Comparison of ENCODE assay signal across 16 cellular contexts in genomic region chr17:43350888-43351361, GRCh38.
"Had no signal": no experiment of that assay in that cellular context is flagged by ENCODE, and none has a peak within 500 bp of the region (broad histone marks: within the 10 kb centered on the region; RNA-seq: fewer than 3 reads in every experiment).

No MANE protein-coding gene starts in this region.

- H3K4me3 Mint-ChIP-seq: neural crest cell, type B pancreatic cell, WTC11 had no signal

- ATAC-seq: body of pancreas, WTC11 had no signal

- H3K27ac ChIP-seq: body of pancreas, left ventricle myocardium inferior, right atrium auricular region had no signal

- H3K36me3 ChIP-seq: right atrium auricular region had no signal

- H3K27ac Mint-ChIP-seq: type B pancreatic cell, WTC11 had no signal

- H3K27me3 Mint-ChIP-seq: type B pancreatic cell had no signal

- DNase-seq: activated CD4-positive, alpha-beta T cell treated with anti-CD3 and anti-CD28 coated beads, Interleukin-2, amount 50 U/mL, for 1 hour; activated naive CD4-positive, alpha-beta T cell treated with anti-CD3 and anti-CD28 coated beads, Interleukin-2, amount 50 U/mL, for 16 hours; amniotic stem cell; body of pancreas; central memory CD4-positive, alpha-beta T cell; cortex of kidney; effector CD8-positive, alpha-beta T cell; left ventricle myocardium inferior; mesendoderm; stimulated activated naive CD4-positive, alpha-beta T cell; substantia nigra; T1000 had no signal

- H3K4me3 ChIP-seq: body of pancreas, left ventricle myocardium inferior, right atrium auricular region had no signal

- H3K27me3 ChIP-seq: body of pancreas, right atrium auricular region had no signal
